Comparison of ENCODE assay signal across 8 cellular contexts in the genomic region with DNA sequence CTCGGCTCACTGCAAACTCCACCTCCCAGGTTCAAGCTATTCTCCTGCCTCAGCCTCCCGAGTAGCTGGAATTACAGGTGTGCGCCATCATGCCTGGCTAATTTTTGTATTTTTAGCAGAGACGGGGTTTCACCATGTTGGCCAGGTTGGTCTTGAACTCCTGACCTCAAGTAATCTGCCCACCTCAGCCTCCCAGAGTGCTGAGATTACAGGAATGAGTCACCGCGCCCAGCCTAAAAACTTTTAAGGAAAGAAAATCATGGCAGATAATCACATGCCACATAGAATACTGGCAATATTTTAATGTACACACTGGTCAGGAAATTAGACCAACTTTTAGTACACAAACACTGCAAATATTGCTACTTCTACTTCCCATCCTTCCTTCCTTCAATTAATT. TPM values are rescaled to one million over a fixed set of nuclear protein-coding genes. Genes with fewer than 3 reads are reported as not detected.
A peak's percentile ranks its signal among the peaks of the same experiment; 100 is the strongest.
DNase-seq lines count a peak whose midpoint lies in the region; ATAC-seq, FAIRE-seq and TF ChIP-seq lines count a peak whose summit lies in the region.
"Not testable (repeated sequence)": the region's sequence is repeated elsewhere in the genome, so short reads cannot be mapped to it uniquely, and the experiment has no call there.

No MANE protein-coding gene starts in this region.

- not testable (repeated sequence) for H3K27me3 ChIP-seq in OCI-LY3 (ENCODE audit: low read depth, low read length); GM12878 (replicated peaks in 1 of 2; ENCODE audit: control insufficient read depth in 2 of 2, insufficient read depth in 2 of 2, low read length in 1 of 2)

- not testable (repeated sequence) for H3K36me3 Mint-ChIP-seq in T-helper 17 cell (ENCODE audit: low read depth); activated CD8-positive, alpha-beta T cell treated with anti-CD3 and anti-CD28 coated beads for 36 hours (ENCODE audit: low read depth); activated T-cell treated with anti-CD3 and anti-CD28 coated beads, Interleukin-2, amount 50 U/mL, for 72 hours (ENCODE audit: insufficient read depth in 2 of 2); activated T-helper 2 cell treated with anti-CD3 and anti-CD28 coated beads, Interferon-gamma antibody, Interleukin-2, Interleukin-4, amounts not matched to agents 10 μg/mL and 5 μg/mL and 100 μg/mL, durations not matched to agents 14 hours and 24 hours and 36 hours (ENCODE audit: low read depth); natural killer cell treated with Interleukin-12 subunit alpha and Interleukin-12 subunit beta and Interleukin-15 and Interleukin-18, amount 100 ng/mL, for 72 hours

- H3K27me3 Mint-ChIP-seq in T-helper 17 cell = peaks cover 21% of the 10 kb centered on the region
- not testable (repeated sequence) for H3K27me3 Mint-ChIP-seq in activated CD8-positive, alpha-beta T cell treated with anti-CD3 and anti-CD28 coated beads for 36 hours; activated T-cell treated with anti-CD3 and anti-CD28 coated beads, Interleukin-2, amount 50 U/mL, for 72 hours (ENCODE audit: low read depth); activated T-helper 2 cell treated with anti-CD3 and anti-CD28 coated beads, Interferon-gamma antibody, Interleukin-2, Interleukin-4, amounts not matched to agents 10 μg/mL and 5 μg/mL and 100 μg/mL, durations not matched to agents 14 hours and 24 hours and 36 hours (ENCODE audit: low read depth); natural killer cell treated with Interleukin-12 subunit alpha and Interleukin-12 subunit beta and Interleukin-15 and Interleukin-18, amount 100 ng/mL, for 72 hours

- not testable (repeated sequence) for DNase-seq in GM12892 (ENCODE audit: insufficient read length); T-helper 17 cell; activated CD8-positive, alpha-beta T cell treated with anti-CD3 and anti-CD28 coated beads for 36 hours; activated T-cell treated with anti-CD3 and anti-CD28 coated beads, Interleukin-2, amount 50 U/mL, for 72 hours; activated T-helper 2 cell treated with anti-CD3 and anti-CD28 coated beads, Interferon-gamma antibody, Interleukin-2, Interleukin-4, amounts not matched to agents 10 μg/mL and 5 μg/mL and 100 μg/mL, durations not matched to agents 14 hours and 24 hours and 36 hours (ENCODE audit: low spot score); GM12878 (ENCODE audit: low read depth, low spot score); natural killer cell treated with Interleukin-12 subunit alpha and Interleukin-12 subunit beta and Interleukin-15 and Interleukin-18, amount 100 ng/mL, for 72 hours (ENCODE audit: low spot score)

- peaks cover 70% of the 10 kb centered on the region for H3K36me3 ChIP-seq in OCI-LY3 (replicated peaks; ENCODE audit: low read depth, low read length)
- not testable (repeated sequence) for H3K36me3 ChIP-seq in GM12878 (ENCODE audit: control insufficient read depth in 2 of 2, insufficient read depth in 2 of 2, low read length in 1 of 2)

- peak; percentile 17 for FAIRE-seq in GM12892 (lab: Jason Lieb, UNC)
- not testable (repeated sequence) for FAIRE-seq in GM12878 (lab: Jason Lieb, UNC)

- peak overlapping the region; percentile 22; the same call in 1 of the 2 replicates for H3K4me2 ChIP-seq in OCI-LY3 (ENCODE audit: low read length)
- peak overlapping the region; percentile 56; the same call in 1 of the 2 replicates for H3K4me2 ChIP-seq in GM12878 (ENCODE audit: control insufficient read depth, insufficient read depth)

- peaks cover 76% of the 10 kb centered on the region for H3K79me2 ChIP-seq in OCI-LY3 (ENCODE audit: low read length)
- H3K79me2 ChIP-seq in GM12878 (ENCODE audit: control insufficient read depth, insufficient read depth, low read length) = not testable (repeated sequence)

- TF ChIP-seq EP300 in GM12878 (IDR thresholded peaks at IDR 0.05; ENCODE audit: borderline replicate concordance in 1 of 2, control insufficient read depth in 1 of 2, low read depth in 2 of 2, low read length in 2 of 2) = not testable (repeated sequence)

- not testable (repeated sequence) for BruUV-seq in GM12878 (replicated peaks; lab: Mats Ljungman, UMichigan)

- not testable (repeated sequence) for H3K4me3 ChIP-seq in OCI-LY3 (ENCODE audit: low read length); GM12878

- not testable (repeated sequence) for ATAC-seq in T-helper 17 cell; activated CD8-positive, alpha-beta T cell treated with anti-CD3 and anti-CD28 coated beads for 36 hours; activated T-cell treated with anti-CD3 and anti-CD28 coated beads, Interleukin-2, amount 50 U/mL, for 72 hours (replicated peaks in 1 of 2); GM12878; natural killer cell treated with Interleukin-12 subunit alpha and Interleukin-12 subunit beta and Interleukin-15 and Interleukin-18, amount 100 ng/mL, for 72 hours

- not testable (repeated sequence) for H3K9me3 Mint-ChIP-seq in activated CD8-positive, alpha-beta T cell treated with anti-CD3 and anti-CD28 coated beads for 36 hours; activated T-cell treated with anti-CD3 and anti-CD28 coated beads, Interleukin-2, amount 50 U/mL, for 72 hours; activated T-helper 2 cell treated with anti-CD3 and anti-CD28 coated beads, Interferon-gamma antibody, Interleukin-2, Interleukin-4, amounts not matched to agents 10 μg/mL and 5 μg/mL and 100 μg/mL, durations not matched to agents 14 hours and 24 hours and 36 hours; natural killer cell treated with Interleukin-12 subunit alpha and Interleukin-12 subunit beta and Interleukin-15 and Interleukin-18, amount 100 ng/mL, for 72 hours

- SMC1A ChIA-PET in GM12878 (lab: Charles Lee; ENCODE audit: uncharacterized antibody, unreplicated experiment) = interaction anchor here (1.0 to 4.5 kb wide), 11 partner anchors 10 to 259 kb away, joined by 3 to 55 read pairs (median 5); a partner anchor contains a TSS

- under 1% methylated on average over 6 of the region's 6 CpGs for WGBS in GM12878 (ENCODE audit: insufficient coverage, insufficient replicate concordance, low lambda C conversion rate, missing lambda C conversion rate)

- H3K4me1 Mint-ChIP-seq in T-helper 17 cell = peaks cover 14% of the 10 kb centered on the region
- peaks cover 54% of the 10 kb centered on the region for H3K4me1 Mint-ChIP-seq in activated CD8-positive, alpha-beta T cell treated with anti-CD3 and anti-CD28 coated beads for 36 hours (ENCODE audit: low read depth)
- H3K4me1 Mint-ChIP-seq in activated T-cell treated with anti-CD3 and anti-CD28 coated beads, Interleukin-2, amount 50 U/mL, for 72 hours (ENCODE audit: low read depth) = peaks cover 64% of the 10 kb centered on the region
- H3K4me1 Mint-ChIP-seq in activated T-helper 2 cell treated with anti-CD3 and anti-CD28 coated beads, Interferon-gamma antibody, Interleukin-2, Interleukin-4, amounts not matched to agents 10 μg/mL and 5 μg/mL and 100 μg/mL, durations not matched to agents 14 hours and 24 hours and 36 hours (ENCODE audit: low read depth) = peaks cover 60% of the 10 kb centered on the region
- H3K4me1 Mint-ChIP-seq in natural killer cell treated with Interleukin-12 subunit alpha and Interleukin-12 subunit beta and Interleukin-15 and Interleukin-18, amount 100 ng/mL, for 72 hours (ENCODE audit: low read depth in 2 of 2) = peaks cover 43 to 51% of the 10 kb centered on the region in 2 donors

- peak overlapping the region; percentile 92 for H3K27ac ChIP-seq in OCI-LY3 (ENCODE audit: low read length)
- not testable (repeated sequence) for H3K27ac ChIP-seq in GM12878 (ENCODE audit: control insufficient read depth, insufficient read depth)

- H3K4me1 ChIP-seq in OCI-LY3 (ENCODE audit: low read length) (peaks cover 51% of the 10 kb centered on the region), GM12878 (ENCODE audit: control insufficient read depth, insufficient read depth, low read length) (peaks cover 28% of the 10 kb centered on the region)

- H2AFZ ChIP-seq in OCI-LY3 (ENCODE audit: low read depth, low read length); GM12878 (ENCODE audit: control insufficient read depth, low read depth, low read length): not testable (repeated sequence)

- not testable (repeated sequence) for H3K9ac ChIP-seq in OCI-LY3 (ENCODE audit: low read length); GM12878 (ENCODE audit: control insufficient read depth, insufficient read depth, low read length)

- H4K20me1 ChIP-seq in OCI-LY3 (ENCODE audit: insufficient read depth, low read length) = peaks cover 52% of the 10 kb centered on the region
- H4K20me1 ChIP-seq in GM12878 (ENCODE audit: control insufficient read depth, insufficient read depth) = not testable (repeated sequence)

- CTCF ChIA-PET in activated CD8-positive, alpha-beta T cell treated with anti-CD3 and anti-CD28 coated beads for 36 hours (lab: Charles Lee) = interaction anchor here (1.1 to 3.5 kb wide), 8 partner anchors 10 to 77 kb away, joined by 3 to 26 read pairs (median 6); no protein-coding TSS in a partner anchor
- CTCF ChIA-PET in GM12878 (lab: Yijun Ruan, JAX) = interaction anchor here (0.6 to 7.2 kb wide), 7 partner anchors 8 to 201 kb away, joined by 3 to 128 read pairs (median 13); a partner anchor contains a TSS

- not testable (repeated sequence) for TF ChIP-seq RAD21 in GM12878 (IDR thresholded peaks at IDR 0.05; ENCODE audit: insufficient read depth, low read depth, low read length)

- not testable (repeated sequence) for TF ChIP-seq POLR2A in GM12892 (IDR thresholded peaks at IDR 0.05; ENCODE audit: low read depth, low read length); GM12878 (IDR thresholded peaks at IDR 0.05; ENCODE audit: low read depth, low read length)

- not testable (repeated sequence) for TF ChIP-seq CTCF in OCI-LY3 (IDR thresholded peaks at IDR 0.05; ENCODE audit: low read depth, low read length); activated CD8-positive, alpha-beta T cell treated with anti-CD3 and anti-CD28 coated beads for 36 hours (IDR thresholded peaks at IDR 0.05); GM12878 (IDR thresholded peaks at IDR 0.05 in 2 of 3, conservative IDR thresholded peaks at IDR 0.05 in 1 of 3; ENCODE audit: control insufficient read depth in 2 of 3, extremely low read depth in 1 of 3, insufficient read depth in 1 of 3, low read depth in 3 of 3, low read length in 3 of 3)

- RAD21 ChIA-PET in GM12878 (lab: Charles Lee; ENCODE audit: unreplicated experiment) = interaction anchor here (0.6 to 5.0 kb wide), 10 partner anchors 10 to 158 kb away, joined by 3 to 98 read pairs (median 10); a partner anchor contains a TSS

- not testable (repeated sequence) for H3K9me3 ChIP-seq in OCI-LY3 (ENCODE audit: insufficient read depth, low read length); T-helper 17 cell (ENCODE audit: control insufficient read depth, low read length, poor library complexity, severe bottlenecking); GM12878 (replicated peaks; ENCODE audit: control insufficient read depth, insufficient read depth, low read length)

- not testable (repeated sequence) for H3K4me3 Mint-ChIP-seq in T-helper 17 cell; activated CD8-positive, alpha-beta T cell treated with anti-CD3 and anti-CD28 coated beads for 36 hours; activated T-helper 2 cell treated with anti-CD3 and anti-CD28 coated beads, Interferon-gamma antibody, Interleukin-2, Interleukin-4, amounts not matched to agents 10 μg/mL and 5 μg/mL and 100 μg/mL, durations not matched to agents 14 hours and 24 hours and 36 hours (ENCODE audit: low read depth)
- H3K4me3 Mint-ChIP-seq in activated T-cell treated with anti-CD3 and anti-CD28 coated beads, Interleukin-2, amount 50 U/mL, for 72 hours = peak overlapping the region; percentile 34 to 38
- peak overlapping the region; percentile 59 for H3K4me3 Mint-ChIP-seq in natural killer cell treated with Interleukin-12 subunit alpha and Interleukin-12 subunit beta and Interleukin-15 and Interleukin-18, amount 100 ng/mL, for 72 hours

- H3K27ac Mint-ChIP-seq in T-helper 17 cell = peak overlapping the region; percentile 51
- peak overlapping the region; percentile 61 for H3K27ac Mint-ChIP-seq in activated CD8-positive, alpha-beta T cell treated with anti-CD3 and anti-CD28 coated beads for 36 hours
- H3K27ac Mint-ChIP-seq in activated T-cell treated with anti-CD3 and anti-CD28 coated beads, Interleukin-2, amount 50 U/mL, for 72 hours = not testable (repeated sequence)
- peak overlapping the region; percentile 16 for H3K27ac Mint-ChIP-seq in activated T-helper 2 cell treated with anti-CD3 and anti-CD28 coated beads, Interferon-gamma antibody, Interleukin-2, Interleukin-4, amounts not matched to agents 10 μg/mL and 5 μg/mL and 100 μg/mL, durations not matched to agents 14 hours and 24 hours and 36 hours
- H3K27ac Mint-ChIP-seq in natural killer cell treated with Interleukin-12 subunit alpha and Interleukin-12 subunit beta and Interleukin-15 and Interleukin-18, amount 100 ng/mL, for 72 hours = peak overlapping the region; percentile 20 to 95

- POLR2A ChIA-PET in activated CD8-positive, alpha-beta T cell treated with anti-CD3 and anti-CD28 coated beads for 36 hours (lab: Charles Lee) = interaction anchor here (0.9 to 9.9 kb wide), 2 partner anchors 17 to 18 kb away, joined by 4 to 94 read pairs; a partner anchor contains a TSS
- POLR2A ChIA-PET in GM12878 (lab: Charles Lee) = interaction anchor here (1.0 to 5.4 kb wide), 4 partner anchors 10 to 19 kb away, joined by 3 to 52 read pairs (median 20); a partner anchor contains a TSS

- intact Hi-C loops in activated CD8-positive, alpha-beta T cell treated with anti-CD3 and anti-CD28 coated beads for 36 hours (cut with micrococcal nuclease) = loop anchor here (5.0 kb wide), 1 partner anchor 72 kb away; no protein-coding TSS in a partner anchor
- intact Hi-C loops in activated T-helper 2 cell treated with anti-CD3 and anti-CD28 coated beads, Interferon-gamma antibody, Interleukin-2, Interleukin-4, amounts not matched to agents 10 μg/mL and 5 μg/mL and 100 μg/mL, durations not matched to agents 14 hours and 24 hours and 36 hours (cut with micrococcal nuclease); GM12878 (cut with micrococcal nuclease; ENCODE audit: unreplicated experiment): not testable (repeated sequence)

- in situ Hi-C loops in GM12878 (cut with MboI) = not testable (repeated sequence)

RNA-seq across cellular contexts. Expression of a gene that starts 16.7 kb away (rescaled TPM):
- 34.5 TPM for polyA plus RNA-seq in GM12892 (2012; ENCODE audit: missing spikeins)
- 1 to 10 TPM; 1.3 to 3.7 TPM for total RNA-seq in T-helper 17 cell
- total RNA-seq in activated CD8-positive, alpha-beta T cell treated with anti-CD3 and anti-CD28 coated beads for 36 hours = 10 to 100 TPM; 50.9 to 53.6 TPM
- 10 to 100 TPM; 89.6 to 91.4 TPM for total RNA-seq in activated T-cell treated with anti-CD3 and anti-CD28 coated beads, Interleukin-2, amount 50 U/mL, for 72 hours
- total RNA-seq in activated T-helper 2 cell treated with anti-CD3 and anti-CD28 coated beads, Interferon-gamma antibody, Interleukin-2, Interleukin-4, amounts not matched to agents 10 μg/mL and 5 μg/mL and 100 μg/mL, durations not matched to agents 14 hours and 24 hours and 36 hours = 82.5 and 84.5 TPM in 2 replicates
- 60.0 and 65.9 TPM in 2 replicates for total RNA-seq in GM12878 (2013; cell fraction: nucleolus; rRNA removed)
- 16.1 TPM in 2 replicates for total RNA-seq in GM12878 (2014; rRNA removed)
- total RNA-seq in GM12878 (2014; rRNA removed; fragmentation: Illumina TruSeq; extraction: Trizol) = 21.8 and 23.2 TPM in 2 replicates
- total RNA-seq in GM12878 (2021) = 21.3 and 22.4 TPM in 2 replicates
- 16.0 TPM for polyA plus RNA-seq in GM12878 (2011; ENCODE audit: low read depth)
- 20.3 and 20.7 TPM in 2 replicates for polyA plus RNA-seq in GM12878 (2011; rRNA removed)
- 17.6 and 27.0 TPM in 2 replicates for polyA plus RNA-seq in GM12878 (2011; cell fraction: cytosol; rRNA removed)
- 26.4 and 28.1 TPM in 2 replicates for polyA plus RNA-seq in GM12878 (2011; cell fraction: nucleus; rRNA removed)
- 16.1 and 21.0 TPM in 2 replicates for polyA plus RNA-seq in GM12878 (2012)
- 25.2 and 32.5 TPM in 2 replicates for polyA plus RNA-seq in GM12878 (2014; fragmentation: Illumina TruSeq; extraction: Trizol)
- polyA plus RNA-seq in GM12878 (2014; fragmentation: Nextera tagmentation; extraction: Ambion mirVana) = 10 to 100 TPM in 1 of 2 experiments, 1 to 10 TPM in 1; 7.0 to 10.3 TPM
- 15.5 and 17.9 TPM in 2 replicates for polyA plus RNA-seq in GM12878 (2014; rRNA removed)
- polyA plus RNA-seq in GM12878 (2016; fragmentation: Nextera tagmentation; extraction: Ambion mirVana) = 10 to 100 TPM; 24.1 to 29.8 TPM
- 30.4 and 34.2 TPM in 2 replicates for polyA minus RNA-seq in GM12878 (2011; rRNA and poly(A)+ RNA removed)
- 12.0 and 13.7 TPM in 2 replicates for polyA minus RNA-seq in GM12878 (2011; cell fraction: cytosol; rRNA and poly(A)+ RNA removed)
- 34.0 and 50.9 TPM in 2 replicates for polyA minus RNA-seq in GM12878 (2011; cell fraction: nucleus; rRNA and poly(A)+ RNA removed)
- total RNA-seq in natural killer cell treated with Interleukin-12 subunit alpha and Interleukin-12 subunit beta and Interleukin-15 and Interleukin-18, amount 100 ng/mL, for 72 hours = 100 to 1,000 TPM in 1 of 2 donors, 10 to 100 TPM in 1; 66.1 to 145 TPM
